8 cellular contexts compared by ENCODE assay signal in genomic region chr5:179698935-179699639, GRCh38. TPM values are rescaled to one million over a fixed set of nuclear protein-coding genes. Genes with fewer than 3 reads are reported as not detected.
A peak's percentile ranks its signal among the peaks of the same experiment; 100 is the strongest.
DNase-seq lines count a peak whose midpoint lies in the region; ATAC-seq and TF ChIP-seq lines count a peak whose summit lies in the region.

CANX (plus strand) TSS chr5:179698967; CDS start chr5:179705682, 6,715 bp downstream.

- H3K27ac ChIP-seq in AG04450 (ENCODE audit: low read depth, low read length): peak within 1 kb of the TSS; percentile 97
- H3K27ac ChIP-seq in PC-3 (ENCODE audit: low read length): peak within 1 kb of the TSS; percentile 92
- H3K27ac ChIP-seq in uterus: peak within 1 kb of the TSS; percentile 84 to 97

- H3K36me3 ChIP-seq in PC-3 (ENCODE audit: low read depth, low read length) (peaks cover 5% of the 10 kb centered on the region; the same call in 1 of the 2 replicates), uterus (no peaks in the 10 kb centered on the region)

- H3K4me3 Mint-ChIP-seq in effector memory CD8-positive, alpha-beta T cell: peak within 1 kb of the TSS; percentile 95 to 98

- peak; percentile 91 to 94 for TF ChIP-seq POLR2A in uterus (IDR thresholded peaks at IDR 0.05)

- POLR2A ChIA-PET in AG04450 (lab: Yijun Ruan, JAX): interaction anchor here (1.9 kb wide), 1 partner anchor 33 kb away, joined by 7 read pairs; no protein-coding TSS in a partner anchor
- POLR2A ChIA-PET in PC-3 (lab: Charles Lee; ENCODE audit: unreplicated experiment): no interaction called here

- intact Hi-C loops in PC-3 (cut with micrococcal nuclease) (loop anchor here (2.0 kb wide), 2 partner anchors 14 to 34 kb away; partner anchors contain the start of gene MAML1), uterus (cut with DNase I; ENCODE audit: low total_unique reads) (no loop called here)

- H3K4me1 ChIP-seq in PC-3 (ENCODE audit: insufficient read depth, low read length) (peaks cover 7% of the 10 kb centered on the region; the same call in 1 of the 2 replicates), mononuclear cell (ENCODE audit: insufficient read depth, low read length) (peaks cover 54% of the 10 kb centered on the region), uterus (no peaks in the 10 kb centered on the region)

- H3K36me3 Mint-ChIP-seq in effector memory CD8-positive, alpha-beta T cell (ENCODE audit: insufficient read depth): peaks cover 42% of the 10 kb centered on the region

- H3K9me2 ChIP-seq in PC-3 (replicated peaks; ENCODE audit: low read length): no peaks in the 10 kb centered on the region

- ATAC-seq in GM19438 (IDR thresholded peaks at IDR 0.05; ENCODE audit: low read depth, unreplicated experiment) (peak; percentile 1), PC-3 (no peak; the same call in 1 of the 2 replicates), HG03457 (IDR thresholded peaks at IDR 0.05; ENCODE audit: unreplicated experiment) (no peak), HG02759 (IDR thresholded peaks at IDR 0.05; ENCODE audit: unreplicated experiment) (no peak)
- ATAC-seq in effector memory CD8-positive, alpha-beta T cell (replicated peaks): no peak

- no peak for DNase-seq in AG04450 (ENCODE audit: low read depth, low spot score)
- DNase-seq in PC-3: no peak
- DNase-seq in effector memory CD8-positive, alpha-beta T cell: no peak
- DNase-seq in uterus: no peak

- peaks cover 64% of the 10 kb centered on the region for H3K79me2 ChIP-seq in PC-3 (ENCODE audit: low read length)

- H3K27me3 ChIP-seq in AG04450 (ENCODE audit: control insufficient read depth, insufficient read depth, low read length) (no peaks in the 10 kb centered on the region), PC-3 (ENCODE audit: low read length) (no peaks in the 10 kb centered on the region), mononuclear cell (ENCODE audit: insufficient read depth, low read length) (no peaks in the 10 kb centered on the region), uterus (no peaks in the 10 kb centered on the region)

- TF ChIP-seq CTCF in AG04450 (IDR thresholded peaks at IDR 0.05; ENCODE audit: low read depth, low read length): no peak
- TF ChIP-seq CTCF in PC-3 (conservative IDR thresholded peaks at IDR 0.05; ENCODE audit: low read depth, low read length): no peak
- TF ChIP-seq CTCF in uterus (IDR thresholded peaks at IDR 0.05): peak in 1 of 4 experiments; percentile 8

- H3K27ac Mint-ChIP-seq in effector memory CD8-positive, alpha-beta T cell: peak within 1 kb of the TSS; percentile 98 to 100

- no TSS peak for BruUV-seq in PC-3 (replicated peaks; lab: Mats Ljungman, UMichigan)

- H3K9ac ChIP-seq in PC-3 (ENCODE audit: low read length): peak within 1 kb of the TSS; percentile 100

- H3K4me2 ChIP-seq in PC-3 (ENCODE audit: low read length): peak within 1 kb of the TSS; percentile 91

- no peaks in the 10 kb centered on the region for H3K9me3 Mint-ChIP-seq in effector memory CD8-positive, alpha-beta T cell

- peaks cover 37 to 50% of the 10 kb centered on the region in 2 donors for H3K4me1 Mint-ChIP-seq in effector memory CD8-positive, alpha-beta T cell (ENCODE audit: low read depth in 2 of 2)

- H3K4me3 ChIP-seq in AG04450 (ENCODE audit: low read depth, low read length) (peak within 1 kb of the TSS; percentile 78), PC-3 (ENCODE audit: low read length) (peak within 1 kb of the TSS; percentile 100), mononuclear cell (ENCODE audit: low read length) (peak within 1 kb of the TSS; percentile 97), uterus (peak within 1 kb of the TSS; percentile 73 to 95)

- peaks cover 31% of the 10 kb centered on the region for H4K20me1 ChIP-seq in PC-3 (ENCODE audit: low read length)

- CTCF ChIA-PET in AG04450 (lab: Charles Lee): no interaction called here
- CTCF ChIA-PET in PC-3 (lab: Charles Lee): no interaction called here

- no peaks in the 10 kb centered on the region for H3F3A ChIP-seq in PC-3 (ENCODE audit: low read length, unreplicated experiment)

- H3K9me3 ChIP-seq in AG04450 (ENCODE audit: control insufficient read depth, insufficient read depth, low read length): no peaks in the 10 kb centered on the region; the same call in 1 of the 2 replicates
- H3K9me3 ChIP-seq in PC-3 (ENCODE audit: low read length): no peaks in the 10 kb centered on the region
- H3K9me3 ChIP-seq in mononuclear cell (ENCODE audit: low read depth, low read length): no peaks in the 10 kb centered on the region
- no peaks in the 10 kb centered on the region for H3K9me3 ChIP-seq in uterus

- H2AFZ ChIP-seq in PC-3 (ENCODE audit: low read length): peak within 1 kb of the TSS; percentile 49

- H3K27me3 Mint-ChIP-seq in effector memory CD8-positive, alpha-beta T cell: no peaks in the 10 kb centered on the region

RNA-seq across cellular contexts. Expression of gene CANX, which starts in this region (rescaled TPM):
- 817 and 925 TPM in 2 replicates for polyA plus RNA-seq in AG04450 (2011; rRNA removed)
- 1,360 and 1,444 TPM in 2 replicates for polyA minus RNA-seq in AG04450 (2011; rRNA and poly(A)+ RNA removed)
- total RNA-seq in PC-3 (2014; rRNA removed): 293 and 348 TPM in 2 replicates
- total RNA-seq in mononuclear cell: 273 TPM
- total RNA-seq in uterus: 100 to 1,000 TPM; 155 to 550 (median 392) TPM
